Comparison of ENCODE assay signal across 10 cellular contexts in the genomic region with DNA sequence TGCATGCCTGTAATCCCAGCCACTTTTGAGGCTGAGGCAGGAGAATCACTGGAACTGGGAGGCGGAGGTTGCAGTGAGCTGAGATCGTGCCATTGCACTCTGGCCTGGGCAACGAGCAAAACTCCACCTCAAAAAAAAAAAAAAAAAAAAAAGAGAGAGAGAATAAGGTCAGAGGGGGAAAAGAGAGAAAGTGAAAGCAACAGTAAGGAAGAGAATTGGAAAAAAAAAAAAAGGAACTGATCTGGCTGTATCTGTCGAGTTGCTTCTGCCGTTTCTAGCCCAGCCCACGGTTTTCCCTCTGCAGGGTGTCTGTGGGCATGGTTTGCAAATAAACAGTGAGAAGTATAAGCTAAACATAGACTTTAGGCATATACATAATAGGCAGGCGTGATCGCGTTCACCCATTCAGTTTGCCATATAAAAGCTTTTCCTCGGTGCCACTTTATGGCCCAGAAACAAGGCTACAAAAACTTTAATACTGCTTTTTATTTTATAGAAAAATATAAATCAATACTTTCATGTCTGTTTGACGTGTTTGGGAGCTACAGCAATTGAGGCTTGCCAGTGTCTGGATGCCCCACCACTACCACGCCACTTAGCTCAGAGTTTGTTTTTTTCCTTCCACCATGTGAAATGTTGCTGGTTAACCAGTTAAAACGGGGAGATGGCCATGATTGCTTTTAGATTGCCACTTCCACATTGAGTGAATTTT.
DNase-seq lines count a peak whose midpoint lies in the region; ATAC-seq and TF ChIP-seq lines count a peak whose summit lies in the region.
"Had no signal": no experiment of that assay in that cellular context is flagged by ENCODE, and none has a peak within 500 bp of the region (broad histone marks: within the 10 kb centered on the region; RNA-seq: fewer than 3 reads in every experiment).

No MANE protein-coding gene starts in this region.

- no peak overlapping the region for H2BK120ac ChIP-seq in H9 (ENCODE audit: low read depth, low read length, poor library complexity, severe bottlenecking)

- peaks cover 23% of the 10 kb centered on the region for H3K4me1 Mint-ChIP-seq in CD14-positive monocyte
- peaks cover 11% of the 10 kb centered on the region for H3K4me1 Mint-ChIP-seq in activated CD4-positive, alpha-beta memory T cell treated with anti-CD3 and anti-CD28 coated beads, Interleukin-2, amount 10 ng/mL, durations not matched to agents 7 days and 5 days
- peaks cover 30 to 33% of the 10 kb centered on the region in 2 experiments for H3K4me1 Mint-ChIP-seq in H9

- intact Hi-C loops in CD14-positive monocyte (cut with micrococcal nuclease): no loop called here

- no peak overlapping the region for H4K5ac ChIP-seq in H9 (ENCODE audit: insufficient read length, low read depth, low read length)

- no peaks in the 10 kb centered on the region for H3K36me3 Mint-ChIP-seq in CD14-positive monocyte
- H3K36me3 Mint-ChIP-seq in activated CD4-positive, alpha-beta memory T cell treated with anti-CD3 and anti-CD28 coated beads, Interleukin-2, amount 10 ng/mL, durations not matched to agents 7 days and 5 days (ENCODE audit: low read depth): peaks cover 7% of the 10 kb centered on the region
- H3K36me3 Mint-ChIP-seq in H9 (ENCODE audit: insufficient read depth in 1 of 3, low read depth in 3 of 3): peaks cover 8 to 13% (median 12%) of the 10 kb centered on the region in 3 experiments

- no peak overlapping the region for H3K9ac ChIP-seq in H9 (ENCODE audit: extremely low read depth, insufficient read length, low read length)

- no peak overlapping the region for H3K14ac ChIP-seq in H9 (ENCODE audit: insufficient read depth, low read length)

- H4K8ac ChIP-seq in H9 (replicated peaks; ENCODE audit: insufficient read length, low read depth, low read length): no peak overlapping the region

- no peak overlapping the region for H2BK15ac ChIP-seq in H9 (ENCODE audit: low read depth, low read length)

- H3K56ac ChIP-seq in H9 (ENCODE audit: insufficient read length, low read depth, low read length): no peak overlapping the region

- H3K4me3 Mint-ChIP-seq in CD14-positive monocyte (peak overlapping the region; percentile 86 to 87), H9 (no peak overlapping the region)
- H3K4me3 Mint-ChIP-seq in activated CD4-positive, alpha-beta memory T cell treated with anti-CD3 and anti-CD28 coated beads, Interleukin-2, amount 10 ng/mL, durations not matched to agents 7 days and 5 days: peak overlapping the region; percentile 52
- H3K4me3 Mint-ChIP-seq: mesothelial cell of epicardium had no signal

- H3K9me3 ChIP-seq in mononuclear cell (ENCODE audit: low read depth, low read length): no peaks in the 10 kb centered on the region
- no peaks in the 10 kb centered on the region for H3K9me3 ChIP-seq in H9 (ENCODE audit: control insufficient read depth, low read depth, low read length)

- no peaks in the 10 kb centered on the region for H3K79me1 ChIP-seq in H9 (ENCODE audit: insufficient read depth, low read depth, low read length, poor library complexity, severe bottlenecking)

- H2BK12ac ChIP-seq in H9 (ENCODE audit: insufficient read length, low read depth, low read length): no peak overlapping the region

- no peak for TF ChIP-seq CTCF in CD14-positive monocyte (IDR thresholded peaks at IDR 0.05)
- no peak for TF ChIP-seq CTCF in H9 (conservative IDR thresholded peaks at IDR 0.05)

- DNase-seq in CD14-positive monocyte (ENCODE audit: low spot score) (peak; percentile 57), H4 (ENCODE audit: low spot score) (peak; percentile 47), SW 1271 (lab: John Stamatoyannopoulos, UW) (no peak), H9 (no peak)
- DNase-seq in activated CD4-positive, alpha-beta memory T cell treated with anti-CD3 and anti-CD28 coated beads, Interleukin-2, amount 10 ng/mL, durations not matched to agents 7 days and 5 days: no peak
- DNase-seq: amniotic stem cell had no signal

- no peak overlapping the region for H3K27ac ChIP-seq in H9 (ENCODE audit: insufficient read length, low read depth, low read length)

- H2BK20ac ChIP-seq in H9 (ENCODE audit: low read depth, low read length, poor library complexity, severe bottlenecking): no peak overlapping the region

- peaks cover 0 to 7% (median 1%) of the 10 kb centered on the region in 7 donors for H3K9me3 Mint-ChIP-seq in CD14-positive monocyte
- H3K9me3 Mint-ChIP-seq in activated CD4-positive, alpha-beta memory T cell treated with anti-CD3 and anti-CD28 coated beads, Interleukin-2, amount 10 ng/mL, durations not matched to agents 7 days and 5 days: peaks cover 10% of the 10 kb centered on the region
- peaks cover 11 to 12% of the 10 kb centered on the region in 2 experiments for H3K9me3 Mint-ChIP-seq in H9

- H4K91ac ChIP-seq in H9 (ENCODE audit: insufficient read length, low read depth, low read length): no peak overlapping the region

- no peak overlapping the region for H2BK5ac ChIP-seq in H9 (ENCODE audit: insufficient read length, low read length)

- H4K20me1 ChIP-seq in H9 (ENCODE audit: control insufficient read depth, insufficient read depth, insufficient read length): no peaks in the 10 kb centered on the region

- CTCF ChIA-PET in activated CD4-positive, alpha-beta memory T cell treated with anti-CD3 and anti-CD28 coated beads, Interleukin-2, amount 10 ng/mL, durations not matched to agents 7 days and 5 days (lab: Charles Lee): interaction anchor here (0.8 to 1.2 kb wide), 2 partner anchors 122 to 384 kb away, joined by 5 to 6 read pairs; no protein-coding TSS in a partner anchor

- no peaks in the 10 kb centered on the region for H3K23me2 ChIP-seq in H9 (ENCODE audit: insufficient read length, low read depth, low read length, poor library complexity, severe bottlenecking)

- H3K27me3 Mint-ChIP-seq in CD14-positive monocyte (ENCODE audit: low read depth in 3 of 3): peaks cover 0 to 3% (median 0%) of the 10 kb centered on the region in 3 donors
- no peaks in the 10 kb centered on the region for H3K27me3 Mint-ChIP-seq in activated CD4-positive, alpha-beta memory T cell treated with anti-CD3 and anti-CD28 coated beads, Interleukin-2, amount 10 ng/mL, durations not matched to agents 7 days and 5 days
- H3K27me3 Mint-ChIP-seq in H9 (ENCODE audit: low read depth): no peaks in the 10 kb centered on the region

- no CpG with 5 or more reads among the region's 13 CpGs for WGBS in H9 (ENCODE audit: extremely low coverage, insufficient read length, low lambda C conversion rate)

- H3K4me1 ChIP-seq in mononuclear cell (ENCODE audit: insufficient read depth, low read length) (peaks cover 19% of the 10 kb centered on the region), H9 (ENCODE audit: insufficient read depth, low read length) (peaks cover 7% of the 10 kb centered on the region; the same call in 1 of the 2 replicates)

- peak overlapping the region; percentile 19 for H3K4me3 ChIP-seq in mononuclear cell (ENCODE audit: low read length)

- H3K4me2 ChIP-seq in H9 (ENCODE audit: insufficient read depth, insufficient read length, low read length): no peak overlapping the region

- ATAC-seq in HG02870 (IDR thresholded peaks at IDR 0.05; ENCODE audit: unreplicated experiment): no peak
- no peak for ATAC-seq in HG03432 (IDR thresholded peaks at IDR 0.05; ENCODE audit: unreplicated experiment)

- H3K18ac ChIP-seq in H9 (ENCODE audit: insufficient read length, low read depth, low read length): no peak overlapping the region

- no peaks in the 10 kb centered on the region for H3K79me2 ChIP-seq in H9 (ENCODE audit: insufficient read depth, low read length)

- H3K27ac Mint-ChIP-seq in CD14-positive monocyte (peak overlapping the region; percentile 68 to 96 (median 88)), H9 (0 out of 7 replicates have a peak overlapping the region, but pooled peaks of 1 of the 3 experiments have one; percentile 9)
- H3K27ac Mint-ChIP-seq in activated CD4-positive, alpha-beta memory T cell treated with anti-CD3 and anti-CD28 coated beads, Interleukin-2, amount 10 ng/mL, durations not matched to agents 7 days and 5 days: no peak overlapping the region

- H2AK5ac ChIP-seq in H9 (ENCODE audit: insufficient read length, low read length): no peak overlapping the region

- no peak overlapping the region for H3K4ac ChIP-seq in H9 (ENCODE audit: low read depth, low read length)

- H3K27me3 ChIP-seq in mononuclear cell (ENCODE audit: insufficient read depth, low read length) (no peaks in the 10 kb centered on the region), H9 (ENCODE audit: insufficient read depth, low read length) (no peaks in the 10 kb centered on the region)

- no peak overlapping the region for H2AFZ ChIP-seq in H9 (ENCODE audit: low read length)

- no peak overlapping the region for H3T11ph ChIP-seq in H9 (ENCODE audit: low read length)

- POLR2A ChIA-PET in activated CD4-positive, alpha-beta memory T cell treated with anti-CD3 and anti-CD28 coated beads, Interleukin-2, amount 10 ng/mL, durations not matched to agents 7 days and 5 days (lab: Charles Lee): no interaction called here

- no peak overlapping the region for H3K23ac ChIP-seq in H9 (ENCODE audit: insufficient read length, low read depth, low read length)

Comparison
In these comparisons a context has a peak if more than half of its experiments do, and no peak if none do; other contexts are left out.
1. DNase-seq: peak in CD14-positive monocyte (single experiment) and H4 (single experiment); none in activated CD4-positive, alpha-beta memory T cell treated with anti-CD3 and anti-CD28 coated beads, Interleukin-2, amount 10 ng/mL, durations not matched to agents 7 days and 5 days (single experiment), SW 1271 (0 of 2) and H9 (single experiment).
2. H3K4me3 Mint-ChIP-seq: peak in CD14-positive monocyte (2 of 2) and activated CD4-positive, alpha-beta memory T cell treated with anti-CD3 and anti-CD28 coated beads, Interleukin-2, amount 10 ng/mL, durations not matched to agents 7 days and 5 days (single experiment); none in H9 (0 of 2).